ENCODE assay signal across 1 cellular context in the genomic region with DNA sequence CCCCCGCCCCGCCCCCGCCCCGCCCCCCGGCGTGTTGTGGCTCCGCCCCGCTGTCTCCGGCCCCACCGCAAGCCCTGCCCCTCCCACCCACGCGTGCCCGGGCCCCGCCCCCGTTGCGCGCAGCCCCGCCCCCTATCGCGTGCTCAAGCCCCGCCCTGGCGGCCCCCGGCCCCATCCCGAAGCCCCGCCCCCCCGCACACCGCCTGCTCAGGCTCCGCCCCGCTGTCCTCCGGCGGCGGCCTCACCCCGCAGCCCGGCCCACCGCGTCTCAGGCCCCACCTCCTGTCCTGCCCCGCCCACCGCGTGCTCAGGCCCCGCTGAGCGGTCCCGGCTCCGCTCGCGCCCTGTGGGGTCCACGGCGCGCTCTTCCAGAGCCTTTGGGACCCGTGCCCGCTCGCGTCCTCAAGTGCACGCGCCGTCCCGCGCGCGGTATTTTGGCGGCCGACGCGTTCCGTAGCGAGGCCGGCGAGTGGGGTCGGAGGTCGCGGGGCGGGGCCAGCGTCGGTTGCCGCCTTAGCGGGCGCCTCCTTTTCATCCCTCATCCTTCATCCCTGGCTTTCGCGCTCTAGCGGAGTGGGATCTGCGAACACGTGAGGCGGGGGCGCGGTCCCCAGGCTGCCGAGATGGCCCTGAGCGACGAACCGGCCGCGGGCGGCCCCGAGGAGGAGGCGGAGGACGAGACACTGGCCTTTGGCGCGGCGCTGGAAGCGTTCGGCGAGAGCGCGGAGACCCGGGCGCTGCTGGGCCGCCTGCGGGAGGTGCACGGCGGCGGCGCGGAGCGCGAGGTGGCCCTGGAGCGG.
TF ChIP-seq lines count a peak whose summit lies in the region.

Gene TBCD (plus strand): TSS at position 495 of the 800 bp plus-strand sequence. CDS start 129 bp downstream, at position 624.

TF ChIP-seq in HEK293, 187 proteins besides CTCF, POLR2A, EP300 and RAD21 (continued from another document and continues in another):
- TF ChIP-seq, protein P1, sequence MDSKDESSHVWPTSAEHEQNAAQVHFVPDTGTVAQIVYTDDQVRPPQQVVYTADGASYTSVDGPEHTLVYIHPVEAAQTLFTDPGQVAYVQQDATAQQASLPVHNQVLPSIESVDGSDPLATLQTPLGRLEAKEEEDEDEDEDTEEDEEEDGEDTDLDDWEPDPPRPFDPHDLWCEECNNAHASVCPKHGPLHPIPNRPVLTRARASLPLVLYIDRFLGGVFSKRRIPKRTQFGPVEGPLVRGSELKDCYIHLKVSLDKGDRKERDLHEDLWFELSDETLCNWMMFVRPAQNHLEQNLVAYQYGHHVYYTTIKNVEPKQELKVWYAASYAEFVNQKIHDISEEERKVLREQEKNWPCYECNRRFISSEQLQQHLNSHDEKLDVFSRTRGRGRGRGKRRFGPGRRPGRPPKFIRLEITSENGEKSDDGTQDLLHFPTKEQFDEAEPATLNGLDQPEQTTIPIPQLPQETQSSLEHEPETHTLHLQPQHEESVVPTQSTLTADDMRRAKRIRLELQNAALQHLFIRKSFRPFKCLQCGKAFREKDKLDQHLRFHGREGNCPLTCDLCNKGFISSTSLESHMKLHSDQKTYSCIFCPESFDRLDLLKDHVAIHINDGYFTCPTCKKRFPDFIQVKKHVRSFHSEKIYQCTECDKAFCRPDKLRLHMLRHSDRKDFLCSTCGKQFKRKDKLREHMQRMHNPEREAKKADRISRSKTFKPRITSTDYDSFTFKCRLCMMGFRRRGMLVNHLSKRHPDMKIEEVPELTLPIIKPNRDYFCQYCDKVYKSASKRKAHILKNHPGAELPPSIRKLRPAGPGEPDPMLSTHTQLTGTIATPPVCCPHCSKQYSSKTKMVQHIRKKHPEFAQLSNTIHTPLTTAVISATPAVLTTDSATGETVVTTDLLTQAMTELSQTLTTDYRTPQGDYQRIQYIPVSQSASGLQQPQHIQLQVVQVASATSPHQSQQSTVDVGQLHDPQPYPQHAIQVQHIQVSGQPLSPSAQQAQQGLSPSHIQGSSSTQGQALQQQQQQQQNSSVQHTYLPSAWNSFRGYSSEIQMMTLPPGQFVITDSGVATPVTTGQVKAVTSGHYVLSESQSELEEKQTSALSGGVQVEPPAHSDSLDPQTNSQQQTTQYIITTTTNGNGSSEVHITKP (tag by site-specific recombination; IDR thresholded peaks at IDR 0.05), result peak; percentile 64
- TF ChIP-seq ZNF654 (tag by site-specific recombination; IDR thresholded peaks at IDR 0.05; ENCODE audit: low read depth), result no peak
- TF ChIP-seq ZNF514 (tag by site-specific recombination; IDR thresholded peaks at IDR 0.05), result no peak
- TF ChIP-seq ZNF530 (tag by site-specific recombination; IDR thresholded peaks at IDR 0.05; ENCODE audit: low read depth), result no peak
- 0 out of 2 replicates have a peak, but pooled peaks have one; percentile 65 for TF ChIP-seq ZNF704 (tag by site-specific recombination; IDR thresholded peaks at IDR 0.05)
- TF ChIP-seq ZNF423 (tag by site-specific recombination; IDR thresholded peaks at IDR 0.05), result no peak
- peak; percentile 82 for TF ChIP-seq EGR2 (tag by site-specific recombination; IDR thresholded peaks at IDR 0.05; ENCODE audit: low read depth)
- no peak for TF ChIP-seq ZFP3 (tag by site-specific recombination; IDR thresholded peaks at IDR 0.05; ENCODE audit: low read depth)
- TF ChIP-seq ZNF16 (tag by site-specific recombination; IDR thresholded peaks at IDR 0.05; ENCODE audit: low read depth), result no peak
- no peak for TF ChIP-seq ZSCAN16 (tag by site-specific recombination; IDR thresholded peaks at IDR 0.05)
- peak; percentile 89 for TF ChIP-seq ZEB2 (tag by site-specific recombination; IDR thresholded peaks at IDR 0.05)
- TF ChIP-seq ZFP69B (tag by site-specific recombination; IDR thresholded peaks at IDR 0.05), result peak; percentile 98
- no peak for TF ChIP-seq ELK4 (IDR thresholded peaks at IDR 0.05; ENCODE audit: borderline replicate concordance, low read depth, low read length)
- peak; percentile 94 for TF ChIP-seq ZNF561 (tag by site-specific recombination; IDR thresholded peaks at IDR 0.05; ENCODE audit: borderline replicate concordance)
- TF ChIP-seq, protein P2, sequence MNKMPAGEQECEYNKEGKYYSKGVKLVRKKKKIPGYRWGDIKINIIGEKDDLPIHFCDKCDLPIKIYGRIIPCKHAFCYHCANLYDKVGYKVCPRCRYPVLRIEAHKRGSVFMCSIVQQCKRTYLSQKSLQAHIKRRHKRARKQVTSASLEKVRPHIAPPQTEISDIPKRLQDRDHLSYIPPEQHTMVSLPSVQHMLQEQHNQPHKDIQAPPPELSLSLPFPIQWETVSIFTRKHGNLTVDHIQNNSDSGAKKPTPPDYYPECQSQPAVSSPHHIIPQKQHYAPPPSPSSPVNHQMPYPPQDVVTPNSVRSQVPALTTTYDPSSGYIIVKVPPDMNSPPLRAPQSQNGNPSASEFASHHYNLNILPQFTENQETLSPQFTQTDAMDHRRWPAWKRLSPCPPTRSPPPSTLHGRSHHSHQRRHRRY (tag by site-specific recombination; IDR thresholded peaks at IDR 0.05), result no peak
- TF ChIP-seq, protein P3, sequence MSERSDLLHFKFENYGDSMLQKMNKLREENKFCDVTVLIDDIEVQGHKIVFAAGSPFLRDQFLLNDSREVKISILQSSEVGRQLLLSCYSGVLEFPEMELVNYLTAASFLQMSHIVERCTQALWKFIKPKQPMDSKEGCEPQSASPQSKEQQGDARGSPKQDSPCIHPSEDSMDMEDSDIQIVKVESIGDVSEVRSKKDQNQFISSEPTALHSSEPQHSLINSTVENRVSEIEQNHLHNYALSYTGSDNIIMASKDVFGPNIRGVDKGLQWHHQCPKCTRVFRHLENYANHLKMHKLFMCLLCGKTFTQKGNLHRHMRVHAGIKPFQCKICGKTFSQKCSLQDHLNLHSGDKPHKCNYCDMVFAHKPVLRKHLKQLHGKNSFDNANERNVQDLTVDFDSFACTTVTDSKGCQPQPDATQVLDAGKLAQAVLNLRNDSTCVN (tag by site-specific recombination; optimal IDR thresholded peaks at IDR 0.05), result peak; percentile 98
- TF ChIP-seq, protein P4, sequence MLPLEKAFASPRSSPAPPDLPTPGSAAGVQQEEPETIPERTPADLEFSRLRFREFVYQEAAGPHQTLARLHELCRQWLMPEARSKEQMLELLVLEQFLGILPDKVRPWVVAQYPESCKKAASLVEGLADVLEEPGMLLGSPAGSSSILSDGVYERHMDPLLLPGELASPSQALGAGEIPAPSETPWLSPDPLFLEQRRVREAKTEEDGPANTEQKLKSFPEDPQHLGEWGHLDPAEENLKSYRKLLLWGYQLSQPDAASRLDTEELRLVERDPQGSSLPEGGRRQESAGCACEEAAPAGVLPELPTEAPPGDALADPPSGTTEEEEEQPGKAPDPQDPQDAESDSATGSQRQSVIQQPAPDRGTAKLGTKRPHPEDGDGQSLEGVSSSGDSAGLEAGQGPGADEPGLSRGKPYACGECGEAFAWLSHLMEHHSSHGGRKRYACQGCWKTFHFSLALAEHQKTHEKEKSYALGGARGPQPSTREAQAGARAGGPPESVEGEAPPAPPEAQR (tag by site-specific recombination; IDR thresholded peaks at IDR 0.05), result 0 out of 2 replicates have a peak, but pooled peaks have one; percentile 48
- no peak for TF ChIP-seq ZBTB44 (tag by site-specific recombination; IDR thresholded peaks at IDR 0.05)
- no peak for TF ChIP-seq ZNF571 (tag by site-specific recombination; IDR thresholded peaks at IDR 0.05)
- TF ChIP-seq, protein P5, sequence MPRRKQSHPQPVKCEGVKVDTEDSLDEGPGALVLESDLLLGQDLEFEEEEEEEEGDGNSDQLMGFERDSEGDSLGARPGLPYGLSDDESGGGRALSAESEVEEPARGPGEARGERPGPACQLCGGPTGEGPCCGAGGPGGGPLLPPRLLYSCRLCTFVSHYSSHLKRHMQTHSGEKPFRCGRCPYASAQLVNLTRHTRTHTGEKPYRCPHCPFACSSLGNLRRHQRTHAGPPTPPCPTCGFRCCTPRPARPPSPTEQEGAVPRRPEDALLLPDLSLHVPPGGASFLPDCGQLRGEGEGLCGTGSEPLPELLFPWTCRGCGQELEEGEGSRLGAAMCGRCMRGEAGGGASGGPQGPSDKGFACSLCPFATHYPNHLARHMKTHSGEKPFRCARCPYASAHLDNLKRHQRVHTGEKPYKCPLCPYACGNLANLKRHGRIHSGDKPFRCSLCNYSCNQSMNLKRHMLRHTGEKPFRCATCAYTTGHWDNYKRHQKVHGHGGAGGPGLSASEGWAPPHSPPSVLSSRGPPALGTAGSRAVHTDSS (tag by site-specific recombination; IDR thresholded peaks at IDR 0.05), result peak; percentile 55; the same call in 1 of the 2 replicates
- TF ChIP-seq ZNF76 (tag by site-specific recombination; IDR thresholded peaks at IDR 0.05; ENCODE audit: borderline replicate concordance, low read depth), result peak; percentile 77
- peak; percentile 85 for TF ChIP-seq ZNF324 (tag by site-specific recombination; IDR thresholded peaks at IDR 0.05)
- peak; percentile 66 for TF ChIP-seq ZNF843 (tag by site-specific recombination; IDR thresholded peaks at IDR 0.05)
- 0 out of 2 replicates have a peak, but pooled peaks have one; percentile 17 for TF ChIP-seq ZNF341 (tag by site-specific recombination; IDR thresholded peaks at IDR 0.05; ENCODE audit: low read depth)
- TF ChIP-seq ZBTB48 (tag by site-specific recombination; IDR thresholded peaks at IDR 0.05), result 0 out of 2 replicates have a peak, but pooled peaks have one; percentile 28
- TF ChIP-seq PRDM4 (tag by site-specific recombination; IDR thresholded peaks at IDR 0.05), result 0 out of 2 replicates have a peak, but pooled peaks have one; percentile 31
- TF ChIP-seq ZNF600 (tag by site-specific recombination; IDR thresholded peaks at IDR 0.05), result peak; percentile 38
- TF ChIP-seq, protein P6, sequence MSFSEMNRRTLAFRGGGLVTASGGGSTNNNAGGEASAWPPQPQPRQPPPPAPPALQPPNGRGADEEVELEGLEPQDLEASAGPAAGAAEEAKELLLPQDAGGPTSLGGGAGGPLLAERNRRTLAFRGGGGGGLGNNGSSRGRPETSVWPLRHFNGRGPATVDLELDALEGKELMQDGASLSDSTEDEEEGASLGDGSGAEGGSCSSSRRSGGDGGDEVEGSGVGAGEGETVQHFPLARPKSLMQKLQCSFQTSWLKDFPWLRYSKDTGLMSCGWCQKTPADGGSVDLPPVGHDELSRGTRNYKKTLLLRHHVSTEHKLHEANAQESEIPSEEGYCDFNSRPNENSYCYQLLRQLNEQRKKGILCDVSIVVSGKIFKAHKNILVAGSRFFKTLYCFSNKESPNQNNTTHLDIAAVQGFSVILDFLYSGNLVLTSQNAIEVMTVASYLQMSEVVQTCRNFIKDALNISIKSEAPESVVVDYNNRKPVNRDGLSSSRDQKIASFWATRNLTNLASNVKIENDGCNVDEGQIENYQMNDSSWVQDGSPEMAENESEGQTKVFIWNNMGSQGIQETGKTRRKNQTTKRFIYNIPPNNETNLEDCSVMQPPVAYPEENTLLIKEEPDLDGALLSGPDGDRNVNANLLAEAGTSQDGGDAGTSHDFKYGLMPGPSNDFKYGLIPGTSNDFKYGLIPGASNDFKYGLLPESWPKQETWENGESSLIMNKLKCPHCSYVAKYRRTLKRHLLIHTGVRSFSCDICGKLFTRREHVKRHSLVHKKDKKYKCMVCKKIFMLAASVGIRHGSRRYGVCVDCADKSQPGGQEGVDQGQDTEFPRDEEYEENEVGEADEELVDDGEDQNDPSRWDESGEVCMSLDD (tag by site-specific recombination; IDR thresholded peaks at IDR 0.05), result peak; percentile 60
- TF ChIP-seq KLF7 (tag by site-specific recombination; IDR thresholded peaks at IDR 0.05; ENCODE audit: borderline replicate concordance), result peak; percentile 88
- peak; percentile 50; the same call in 1 of the 2 replicates for TF ChIP-seq ZXDB (tag by site-specific recombination; IDR thresholded peaks at IDR 0.05)
- TF ChIP-seq ZNF558 (tag by site-specific recombination; IDR thresholded peaks at IDR 0.05), result no peak
- no peak for TF ChIP-seq ZNF394 (tag by site-specific recombination; IDR thresholded peaks at IDR 0.05; ENCODE audit: borderline replicate concordance)
- peak; percentile 68 for TF ChIP-seq ZSCAN30 (tag by site-specific recombination; IDR thresholded peaks at IDR 0.05)
- TF ChIP-seq ZNF426 (tag by site-specific recombination; IDR thresholded peaks at IDR 0.05), result no peak
- peak; percentile 95; the same call in 1 of the 2 replicates for TF ChIP-seq ZNF785 (tag by site-specific recombination; IDR thresholded peaks at IDR 0.05)
